In genomic region chr2:233242231-233242917, GRCh38 we compare ENCODE assay signal across 8 cellular contexts. TPM values are rescaled to one million over a fixed set of nuclear protein-coding genes. Genes with fewer than 3 reads are reported as not detected.
A peak's percentile ranks its signal among the peaks of the same experiment; 100 is the strongest.
DNase-seq lines count a peak whose midpoint lies in the region; ATAC-seq, FAIRE-seq and TF ChIP-seq lines count a peak whose summit lies in the region.

No MANE protein-coding gene starts in this region.

- BruUV-seq in OCI-LY7 (replicated peaks; lab: Mats Ljungman, UMichigan) (no TSS peak), K562 (replicated peaks; lab: Mats Ljungman, UMichigan) (no TSS peak)

- in situ Hi-C loops in K562 (cut with MboI), result no loop called here

- H3K9me3 ChIP-seq in OCI-LY7 (ENCODE audit: low read length), result no peaks in the 10 kb centered on the region
- H3K9me3 ChIP-seq in K562 (replicated peaks; ENCODE audit: control insufficient read depth, insufficient read depth, low read depth, low read length), result no peaks in the 10 kb centered on the region
- no peaks in the 10 kb centered on the region for H3K9me3 ChIP-seq in neutrophil
- H3K9me3 ChIP-seq in aorta (ENCODE audit: control insufficient read depth, low read length), result peaks cover 4% of the 10 kb centered on the region

- H3K36me3 ChIP-seq in OCI-LY7 (ENCODE audit: insufficient read depth, low read length) (no peaks in the 10 kb centered on the region), K562 (ENCODE audit: control insufficient read depth, insufficient read depth, low read length) (no peaks in the 10 kb centered on the region), neutrophil (no peaks in the 10 kb centered on the region), aorta (ENCODE audit: control insufficient read depth in 1 of 2, insufficient read depth in 2 of 2, low read length in 1 of 2) (no peaks in the 10 kb centered on the region)

- no peaks in the 10 kb centered on the region for H3K9me2 ChIP-seq in OCI-LY7 (ENCODE audit: insufficient read depth, low read length)

- 24% methylated on average over 9 of the region's 14 CpGs for WGBS in K562 (ENCODE audit: insufficient coverage, low coverage, missing lambda C conversion rate)
- WGBS in aorta, 2 donors, result 74 to 75% methylated on average over 14 of the region's 14 CpGs

- H3K4me2 ChIP-seq in OCI-LY7 (ENCODE audit: low read length) (no peak overlapping the region), K562 (ENCODE audit: insufficient read depth, low read length) (peak overlapping the region; percentile 34)

- peaks cover 38% of the 10 kb centered on the region for H3K4me1 ChIP-seq in OCI-LY7 (ENCODE audit: insufficient read depth, low read length, poor library complexity, severe bottlenecking)
- peaks cover 12 to 28% of the 10 kb centered on the region in 2 experiments; a peak in 4 of 5 replicates for H3K4me1 ChIP-seq in K562 (replicated peaks in 1 of 2; ENCODE audit: control insufficient read depth in 2 of 2, insufficient read depth in 2 of 2, low read length in 2 of 2)
- peaks cover 50 to 68% of the 10 kb centered on the region in 2 experiments for H3K4me1 ChIP-seq in neutrophil (ENCODE audit: control insufficient read depth in 1 of 2, insufficient read depth in 1 of 2, low read depth in 1 of 2, low read length in 1 of 2)
- no peaks in the 10 kb centered on the region for H3K4me1 ChIP-seq in aorta (ENCODE audit: control insufficient read depth in 1 of 2, insufficient read depth in 2 of 2, low read length in 2 of 2)

- DNase-seq in GM12865 (ENCODE audit: low read depth) (peak; percentile 35), OCI-LY7 (ENCODE audit: low spot score) (no peak), K562 (ENCODE audit: extremely low read depth in 1 of 4, low spot score in 3 of 4) (no peak), NCI-H526 treated with DMSO at 0.1 percent for 48 hours (lab: John Stamatoyannopoulos, UW) (no peak), hypothalamus (lab: John Stamatoyannopoulos, UW) (no peak), aorta (no peak)
- no peak for DNase-seq in stimulated activated CD4-positive, alpha-beta T cell treated with anti-CD3 and anti-CD28 coated beads, Interleukin-1b, Interleukin-23, amount 100 ng/mL, for 48 hours

- TF ChIP-seq EP300 in K562 (IDR thresholded peaks at IDR 0.05; ENCODE audit: low read length), result no peak

- POLR2A ChIA-PET in OCI-LY7 (lab: Charles Lee), result interaction anchor here (0.7 to 2.6 kb wide), 5 partner anchors 14 to 385 kb away, joined by 3 to 17 read pairs (median 6); partner anchors contain the start of gene INPP5D
- POLR2A ChIA-PET in K562 (lab: Yijun Ruan, JAX), result interaction anchor here (1.0 to 1.1 kb wide), 3 partner anchors 15 to 24 kb away, joined by 3 read pairs; no protein-coding TSS in a partner anchor

- FAIRE-seq in K562 (lab: Jason Lieb, UNC), result no peak

- ATAC-seq in K562 (peak; percentile 61), aorta (ENCODE audit: low FRiP score) (no peak)

- peak overlapping the region; percentile 66; the same call in 1 of the 2 replicates for H2AFZ ChIP-seq in OCI-LY7 (ENCODE audit: low read length)
- H2AFZ ChIP-seq in K562 (ENCODE audit: low read depth, low read length), result peak overlapping the region; percentile 44

- CTCF ChIA-PET in OCI-LY7 (lab: Charles Lee; ENCODE audit: unreplicated experiment) (no interaction called here), K562 (lab: Yijun Ruan, JAX; ENCODE audit: low intra/inter-chr PET ratio) (no interaction called here)

- peak overlapping the region in 1 of 2 experiments; percentile 69; a peak in 1 of 4 replicates for H3K9ac ChIP-seq in K562 (ENCODE audit: insufficient read depth in 1 of 2, low read depth in 2 of 2, low read length in 2 of 2)

- intact Hi-C loops in OCI-LY7 (cut with micrococcal nuclease; ENCODE audit: unreplicated experiment), result no loop called here
- intact Hi-C loops in K562 (cut with micrococcal nuclease), result loop anchor here (10.0 kb wide), 1 partner anchor 68 kb away; no protein-coding TSS in a partner anchor
- intact Hi-C loops in aorta (cut with DNase I), result no loop called here

- no peak for TF ChIP-seq RAD21 in K562 (CRISPR knock-in tag; conservative IDR thresholded peaks at IDR 0.05 in 1 of 2, IDR thresholded peaks at IDR 0.05 in 1 of 2)

- TF ChIP-seq CTCF in GM12865 (IDR thresholded peaks at IDR 0.05; ENCODE audit: insufficient read depth, low read depth, low read length, missing control alignments) (no peak), OCI-LY7 (conservative IDR thresholded peaks at IDR 0.05; ENCODE audit: low read length) (no peak), K562 (IDR thresholded peaks at IDR 0.05 in 2 of 3, conservative IDR thresholded peaks at IDR 0.05 in 1 of 3; ENCODE audit: insufficient read depth in 2 of 3, low read depth in 1 of 3, low read length in 3 of 3) (no peak), neutrophil (IDR thresholded peaks at IDR 0.05) (no peak)

- no peaks in the 10 kb centered on the region for H3K79me2 ChIP-seq in OCI-LY7 (ENCODE audit: insufficient read depth, low read depth, low read length)
- no peaks in the 10 kb centered on the region for H3K79me2 ChIP-seq in K562 (ENCODE audit: control insufficient read depth, insufficient read depth, low read length)

- H3K9me1 ChIP-seq in K562 (ENCODE audit: control insufficient read depth, insufficient read depth, low read length), result no peaks in the 10 kb centered on the region

- no peaks in the 10 kb centered on the region for H3K27me3 ChIP-seq in K562 (ENCODE audit: control insufficient read depth in 2 of 2, insufficient read depth in 2 of 2, low read length in 2 of 2)
- H3K27me3 ChIP-seq in neutrophil, result no peaks in the 10 kb centered on the region
- H3K27me3 ChIP-seq in aorta (ENCODE audit: control insufficient read depth in 1 of 2, insufficient read depth in 2 of 2, low read length in 1 of 2), result no peaks in the 10 kb centered on the region

- H3K4me3 ChIP-seq in GM12865 (ENCODE audit: low read depth, low read length) (no peak overlapping the region), OCI-LY7 (ENCODE audit: low read depth, low read length, poor library complexity, severe bottlenecking) (no peak overlapping the region), K562 (no peak overlapping the region), neutrophil (ENCODE audit: low read depth in 1 of 2, low read length in 1 of 2) (peak overlapping the region; percentile 0 to 42), aorta (ENCODE audit: low read length in 2 of 2) (no peak overlapping the region)

- H3K27ac ChIP-seq in OCI-LY7 (ENCODE audit: low read depth, low read length, poor library complexity, severe bottlenecking) (no peak overlapping the region), K562 (ENCODE audit: extremely low read depth, low read depth, low read length) (no peak overlapping the region), neutrophil (peak overlapping the region; percentile 86), aorta (ENCODE audit: low read depth in 1 of 2, low read length in 2 of 2) (no peak overlapping the region)

- no peak for TF ChIP-seq POLR2A in K562 (conservative IDR thresholded peaks at IDR 0.05)

- no peaks in the 10 kb centered on the region for H4K20me1 ChIP-seq in OCI-LY7 (ENCODE audit: insufficient read depth, low read length)
- no peaks in the 10 kb centered on the region for H4K20me1 ChIP-seq in K562 (replicated peaks; ENCODE audit: control insufficient read depth, insufficient read depth, low read length)

TF ChIP-seq in K562, 482 proteins besides CTCF, POLR2A, EP300 and RAD21 (continues in another document):
- TF ChIP-seq ZZZ3 (IDR thresholded peaks at IDR 0.05) (no peak), ZBTB34 (CRISPR knock-in tag; IDR thresholded peaks at IDR 0.05) (no peak), TFE3 (CRISPR knock-in tag; IDR thresholded peaks at IDR 0.05) (0 out of 2 replicates have a peak, but pooled peaks have one; percentile 15)

RNA-seq across cellular contexts. Expression of gene ATG16L1, which starts 9.1 kb away (rescaled TPM):
- 42.5 and 44.9 TPM in 2 replicates for total RNA-seq in OCI-LY7 (2014; rRNA removed; shearing (Covaris generic))
- total RNA-seq in OCI-LY7 (2022) (31.8 and 36.2 TPM in 2 replicates), K562 (2014; rRNA removed) (21.2 and 26.9 TPM in 2 replicates), K562 (2014; rRNA removed; fragmentation: Illumina TruSeq; extraction: Trizol) (15.3 and 16.4 TPM in 2 replicates), K562 (2015; rRNA removed; fragmentation: Illumina TruSeq; extraction: Trizol) (17.2 and 18.8 TPM in 2 replicates), K562 (2021) (18.8 and 21.1 TPM in 2 replicates), aorta (10 to 100 TPM; 20.5 to 30.1 TPM)
- total RNA-seq in K562 (2011; cell fraction: chromatin; rRNA removed; ENCODE audit: low replicate concordance), result 70.8 and 90.9 TPM in 2 replicates
- total RNA-seq in K562 (2011; cell fraction: nucleolus; rRNA removed), result 37.9 and 38.0 TPM in 2 replicates
- 41.7 and 49.2 TPM in 2 replicates for total RNA-seq in K562 (2011; cell fraction: nucleoplasm; rRNA removed)
- polyA plus RNA-seq in K562 (2011; rRNA removed) (20.7 and 21.2 TPM in 2 replicates), K562 (2014; fragmentation: Illumina TruSeq; extraction: Trizol) (11.6 and 13.0 TPM in 2 replicates), K562 (2014; fragmentation: Nextera tagmentation; extraction: Ambion mirVana) (1 to 10 TPM; 6.4 to 7.0 TPM), K562 (2014; rRNA removed) (17.2 and 21.3 TPM in 2 replicates), aorta (10 to 100 TPM in 1 of 2 donors, 1 to 10 TPM in 1; 6.4 to 13.7 TPM)
- polyA plus RNA-seq in K562 (2011; cell fraction: cytosol; rRNA removed), result 11.5 and 12.7 TPM in 2 replicates
- 72.0 and 76.5 TPM in 2 replicates for polyA plus RNA-seq in K562 (2011; cell fraction: nucleus; rRNA removed)
- 8.2 and 8.9 TPM in 2 replicates for polyA plus RNA-seq in K562 (2012)
- 34.9 and 41.6 TPM in 2 replicates for polyA minus RNA-seq in K562 (2011; rRNA and poly(A)+ RNA removed)
- 8.5 and 8.8 TPM in 2 replicates for polyA minus RNA-seq in K562 (2011; cell fraction: cytosol; rRNA and poly(A)+ RNA removed)
- polyA minus RNA-seq in K562 (2011; cell fraction: nucleus; rRNA and poly(A)+ RNA removed), result 37.4 and 52.9 TPM in 2 replicates

Comparison
In these comparisons a context has a peak if more than half of its experiments do, and no peak if none do; other contexts are left out.
1. H3K4me3 ChIP-seq: peak in neutrophil (2 of 2); none in GM12865 (single experiment), OCI-LY7 (single experiment), K562 (single experiment) and aorta (0 of 2).